1 cellular context compared by ENCODE assay signal in genomic region chr6:36546958-36547645, GRCh38.
TF ChIP-seq lines count a peak whose summit lies in the region.

Gene STK38 (minus strand): TSS chr6:36547479. CDS start chr6:36540202, 7,277 bp downstream.

TF ChIP-seq in K562, 482 proteins besides CTCF, POLR2A, EP300 and RAD21 (continued from another document and continues in another):
- TF ChIP-seq AFF4 (CRISPR knock-in tag; IDR thresholded peaks at IDR 0.05) (0 out of 2 replicates have a peak, but pooled peaks have one; percentile 47), TEAD1 (CRISPR knock-in tag; IDR thresholded peaks at IDR 0.05) (peak; percentile 22 to 54; a peak in 3 of 4 replicates), POLR2G (IDR thresholded peaks at IDR 0.05; ENCODE audit: low read depth, low read length) (peak; percentile 92), POLR2AphosphoS5 (IDR thresholded peaks at IDR 0.05; ENCODE audit: control insufficient read depth, insufficient read depth, low read depth, low read length) (peak; percentile 79), KLF10 (CRISPR knock-in tag; IDR thresholded peaks at IDR 0.05) (no peak), BHLHE40 (IDR thresholded peaks at IDR 0.05; ENCODE audit: low read length) (no peak), ETV6 (IDR thresholded peaks at IDR 0.05; ENCODE audit: borderline replicate concordance in 1 of 2, low read depth in 2 of 2, low read length in 1 of 2) (no peak), ETV6 (CRISPR knock-in tag; IDR thresholded peaks at IDR 0.05; ENCODE audit: borderline replicate concordance) (0 out of 2 replicates have a peak, but pooled peaks have one; percentile 26), MAZ (CRISPR knock-in tag; conservative IDR thresholded peaks at IDR 0.05 in 1 of 2, IDR thresholded peaks at IDR 0.05 in 1 of 2) (peak; percentile 85 to 87), MYC (IDR thresholded peaks at IDR 0.05; ENCODE audit: low read depth, low read length) (peak; percentile 39; the same call in 1 of the 2 replicates), MYC (CRISPR knock-in tag; IDR thresholded peaks at IDR 0.05; ENCODE audit: borderline replicate concordance, low read depth) (peak; percentile 29; the same call in 1 of the 2 replicates), SMARCE1 (IDR thresholded peaks at IDR 0.05) (peak; percentile 82; the same call in 1 of the 2 replicates), NR3C1 (CRISPR knock-in tag; IDR thresholded peaks at IDR 0.05) (no peak), CBFA2T3 (IDR thresholded peaks at IDR 0.05) (no peak), PML (IDR thresholded peaks at IDR 0.05; ENCODE audit: low read length) (no peak; the same call in 1 of the 2 replicates), ZBTB7A (IDR thresholded peaks at IDR 0.05; ENCODE audit: borderline replicate concordance, control insufficient read depth, low read depth, low read length) (peak; percentile 74; the same call in 1 of the 2 replicates), ZNF583 (CRISPR knock-in tag; IDR thresholded peaks at IDR 0.05) (peak; percentile 58; the same call in 1 of the 2 replicates), RB1 (IDR thresholded peaks at IDR 0.05; ENCODE audit: low read depth) (peak; percentile 83), PCBP1 (IDR thresholded peaks at IDR 0.05; ENCODE audit: low read depth, low read length, poor library complexity, severe bottlenecking) (peak; percentile 54), ZNF445 (CRISPR knock-in tag; IDR thresholded peaks at IDR 0.05; ENCODE audit: low read depth) (no peak), POLR2B (IDR thresholded peaks at IDR 0.05; ENCODE audit: low read depth, partially characterized antibody) (peak; percentile 96), ATF7 (IDR thresholded peaks at IDR 0.05) (peak; percentile 76), SFPQ (IDR thresholded peaks at IDR 0.05; ENCODE audit: low read depth, low read length) (no peak), DNMT1 (IDR thresholded peaks at IDR 0.05) (0 out of 2 replicates have a peak, but pooled peaks have one; percentile 78), RBBP5 (IDR thresholded peaks at IDR 0.05; ENCODE audit: borderline replicate concordance, insufficient read depth, low read length, poor library complexity, severe bottlenecking) (peak; percentile 92), E2F3 (CRISPR knock-in tag; IDR thresholded peaks at IDR 0.05) (peak; percentile 38; the same call in 1 of the 2 replicates), CCAR2 (IDR thresholded peaks at IDR 0.05; ENCODE audit: low read depth, low read length) (no peak), DPF2 (IDR thresholded peaks at IDR 0.05) (peak; percentile 11; the same call in 1 of the 2 replicates), SRSF7 (optimal IDR thresholded peaks at IDR 0.05; ENCODE audit: low read depth, low read length) (no peak), KDM5B (IDR thresholded peaks at IDR 0.05; ENCODE audit: insufficient replicate concordance, low read depth, low read length) (peak; percentile 99), TFAP4 (CRISPR knock-in tag; IDR thresholded peaks at IDR 0.05; ENCODE audit: borderline replicate concordance) (peak; percentile 79; the same call in 1 of the 2 replicates), TAF9B (IDR thresholded peaks at IDR 0.05; ENCODE audit: partially characterized antibody) (peak; percentile 34), CCNT2 (IDR thresholded peaks at IDR 0.05; ENCODE audit: borderline replicate concordance, extremely low read depth, insufficient read length, low read depth, low read length) (peak; percentile 72), THRAP3 (IDR thresholded peaks at IDR 0.05; ENCODE audit: borderline replicate concordance) (peak; percentile 69; the same call in 1 of the 2 replicates), BACH1 (tag; IDR thresholded peaks at IDR 0.05) (no peak), MITF (IDR thresholded peaks at IDR 0.05) (no peak)
- TF ChIP-seq, protein P1, sequence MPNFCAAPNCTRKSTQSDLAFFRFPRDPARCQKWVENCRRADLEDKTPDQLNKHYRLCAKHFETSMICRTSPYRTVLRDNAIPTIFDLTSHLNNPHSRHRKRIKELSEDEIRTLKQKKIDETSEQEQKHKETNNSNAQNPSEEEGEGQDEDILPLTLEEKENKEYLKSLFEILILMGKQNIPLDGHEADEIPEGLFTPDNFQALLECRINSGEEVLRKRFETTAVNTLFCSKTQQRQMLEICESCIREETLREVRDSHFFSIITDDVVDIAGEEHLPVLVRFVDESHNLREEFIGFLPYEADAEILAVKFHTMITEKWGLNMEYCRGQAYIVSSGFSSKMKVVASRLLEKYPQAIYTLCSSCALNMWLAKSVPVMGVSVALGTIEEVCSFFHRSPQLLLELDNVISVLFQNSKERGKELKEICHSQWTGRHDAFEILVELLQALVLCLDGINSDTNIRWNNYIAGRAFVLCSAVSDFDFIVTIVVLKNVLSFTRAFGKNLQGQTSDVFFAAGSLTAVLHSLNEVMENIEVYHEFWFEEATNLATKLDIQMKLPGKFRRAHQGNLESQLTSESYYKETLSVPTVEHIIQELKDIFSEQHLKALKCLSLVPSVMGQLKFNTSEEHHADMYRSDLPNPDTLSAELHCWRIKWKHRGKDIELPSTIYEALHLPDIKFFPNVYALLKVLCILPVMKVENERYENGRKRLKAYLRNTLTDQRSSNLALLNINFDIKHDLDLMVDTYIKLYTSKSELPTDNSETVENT (CRISPR knock-in tag; IDR thresholded peaks at IDR 0.05): peak; percentile 93; the same call in 1 of the 2 replicates
- TF ChIP-seq, protein P2, sequence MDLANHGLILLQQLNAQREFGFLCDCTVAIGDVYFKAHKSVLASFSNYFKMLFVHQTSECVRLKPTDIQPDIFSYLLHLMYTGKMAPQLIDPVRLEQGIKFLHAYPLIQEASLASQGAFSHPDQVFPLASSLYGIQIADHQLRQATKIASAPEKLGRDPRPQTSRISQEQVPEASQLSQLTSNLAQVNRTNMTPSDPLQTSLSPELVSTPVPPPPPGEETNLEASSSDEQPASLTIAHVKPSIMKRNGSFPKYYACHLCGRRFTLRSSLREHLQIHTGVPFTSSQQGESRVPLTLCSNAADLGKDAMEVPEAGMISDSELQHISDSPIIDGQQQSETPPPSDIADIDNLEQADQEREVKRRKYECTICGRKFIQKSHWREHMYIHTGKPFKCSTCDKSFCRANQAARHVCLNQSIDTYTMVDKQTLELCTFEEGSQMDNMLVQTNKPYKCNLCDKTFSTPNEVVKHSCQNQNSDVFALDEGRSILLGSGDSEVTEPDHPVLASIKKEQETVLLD (IDR thresholded peaks at IDR 0.05): peak; percentile 87
- TF ChIP-seq, protein P3, sequence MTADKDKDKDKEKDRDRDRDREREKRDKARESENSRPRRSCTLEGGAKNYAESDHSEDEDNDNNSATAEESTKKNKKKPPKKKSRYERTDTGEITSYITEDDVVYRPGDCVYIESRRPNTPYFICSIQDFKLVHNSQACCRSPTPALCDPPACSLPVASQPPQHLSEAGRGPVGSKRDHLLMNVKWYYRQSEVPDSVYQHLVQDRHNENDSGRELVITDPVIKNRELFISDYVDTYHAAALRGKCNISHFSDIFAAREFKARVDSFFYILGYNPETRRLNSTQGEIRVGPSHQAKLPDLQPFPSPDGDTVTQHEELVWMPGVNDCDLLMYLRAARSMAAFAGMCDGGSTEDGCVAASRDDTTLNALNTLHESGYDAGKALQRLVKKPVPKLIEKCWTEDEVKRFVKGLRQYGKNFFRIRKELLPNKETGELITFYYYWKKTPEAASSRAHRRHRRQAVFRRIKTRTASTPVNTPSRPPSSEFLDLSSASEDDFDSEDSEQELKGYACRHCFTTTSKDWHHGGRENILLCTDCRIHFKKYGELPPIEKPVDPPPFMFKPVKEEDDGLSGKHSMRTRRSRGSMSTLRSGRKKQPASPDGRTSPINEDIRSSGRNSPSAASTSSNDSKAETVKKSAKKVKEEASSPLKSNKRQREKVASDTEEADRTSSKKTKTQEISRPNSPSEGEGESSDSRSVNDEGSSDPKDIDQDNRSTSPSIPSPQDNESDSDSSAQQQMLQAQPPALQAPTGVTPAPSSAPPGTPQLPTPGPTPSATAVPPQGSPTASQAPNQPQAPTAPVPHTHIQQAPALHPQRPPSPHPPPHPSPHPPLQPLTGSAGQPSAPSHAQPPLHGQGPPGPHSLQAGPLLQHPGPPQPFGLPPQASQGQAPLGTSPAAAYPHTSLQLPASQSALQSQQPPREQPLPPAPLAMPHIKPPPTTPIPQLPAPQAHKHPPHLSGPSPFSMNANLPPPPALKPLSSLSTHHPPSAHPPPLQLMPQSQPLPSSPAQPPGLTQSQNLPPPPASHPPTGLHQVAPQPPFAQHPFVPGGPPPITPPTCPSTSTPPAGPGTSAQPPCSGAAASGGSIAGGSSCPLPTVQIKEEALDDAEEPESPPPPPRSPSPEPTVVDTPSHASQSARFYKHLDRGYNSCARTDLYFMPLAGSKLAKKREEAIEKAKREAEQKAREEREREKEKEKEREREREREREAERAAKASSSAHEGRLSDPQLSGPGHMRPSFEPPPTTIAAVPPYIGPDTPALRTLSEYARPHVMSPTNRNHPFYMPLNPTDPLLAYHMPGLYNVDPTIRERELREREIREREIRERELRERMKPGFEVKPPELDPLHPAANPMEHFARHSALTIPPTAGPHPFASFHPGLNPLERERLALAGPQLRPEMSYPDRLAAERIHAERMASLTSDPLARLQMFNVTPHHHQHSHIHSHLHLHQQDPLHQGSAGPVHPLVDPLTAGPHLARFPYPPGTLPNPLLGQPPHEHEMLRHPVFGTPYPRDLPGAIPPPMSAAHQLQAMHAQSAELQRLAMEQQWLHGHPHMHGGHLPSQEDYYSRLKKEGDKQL (CRISPR knock-in tag; IDR thresholded peaks at IDR 0.05; ENCODE audit: borderline replicate concordance): no peak
- TF ChIP-seq, protein P4, sequence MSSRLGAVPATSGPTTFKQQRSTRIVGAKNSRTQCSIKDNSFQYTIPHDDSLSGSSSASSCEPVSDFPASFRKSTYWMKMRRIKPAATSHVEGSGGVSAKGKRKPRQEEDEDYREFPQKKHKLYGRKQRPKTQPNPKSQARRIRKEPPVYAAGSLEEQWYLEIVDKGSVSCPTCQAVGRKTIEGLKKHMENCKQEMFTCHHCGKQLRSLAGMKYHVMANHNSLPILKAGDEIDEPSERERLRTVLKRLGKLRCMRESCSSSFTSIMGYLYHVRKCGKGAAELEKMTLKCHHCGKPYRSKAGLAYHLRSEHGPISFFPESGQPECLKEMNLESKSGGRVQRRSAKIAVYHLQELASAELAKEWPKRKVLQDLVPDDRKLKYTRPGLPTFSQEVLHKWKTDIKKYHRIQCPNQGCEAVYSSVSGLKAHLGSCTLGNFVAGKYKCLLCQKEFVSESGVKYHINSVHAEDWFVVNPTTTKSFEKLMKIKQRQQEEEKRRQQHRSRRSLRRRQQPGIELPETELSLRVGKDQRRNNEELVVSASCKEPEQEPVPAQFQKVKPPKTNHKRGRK (tag; IDR thresholded peaks at IDR 0.05): no peak
- TF ChIP-seq, protein P5, sequence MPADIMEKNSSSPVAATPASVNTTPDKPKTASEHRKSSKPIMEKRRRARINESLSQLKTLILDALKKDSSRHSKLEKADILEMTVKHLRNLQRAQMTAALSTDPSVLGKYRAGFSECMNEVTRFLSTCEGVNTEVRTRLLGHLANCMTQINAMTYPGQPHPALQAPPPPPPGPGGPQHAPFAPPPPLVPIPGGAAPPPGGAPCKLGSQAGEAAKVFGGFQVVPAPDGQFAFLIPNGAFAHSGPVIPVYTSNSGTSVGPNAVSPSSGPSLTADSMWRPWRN (IDR thresholded peaks at IDR 0.05; ENCODE audit: low read depth): no peak
